In genomic region chr2:237885171-237885930, GRCh38 we compare ENCODE assay signal across 20 cellular contexts. TPM values are rescaled to one million over a fixed set of nuclear protein-coding genes. Genes with fewer than 3 reads are reported as not detected.
DNase-seq lines count a peak whose midpoint lies in the region; ATAC-seq and TF ChIP-seq lines count a peak whose summit lies in the region.
"Had no signal": no experiment of that assay in that cellular context is flagged by ENCODE, and none has a peak within 500 bp of the region (broad histone marks: within the 10 kb centered on the region; RNA-seq: fewer than 3 reads in every experiment).

No MANE protein-coding gene starts in this region.

- no peaks in the 10 kb centered on the region for H3K9me3 ChIP-seq in right cardiac atrium (ENCODE audit: control insufficient read depth, low read length)
- H3K9me3 ChIP-seq in upper lobe of right lung: no peaks in the 10 kb centered on the region
- H3K9me3 ChIP-seq: adrenal gland, colonic mucosa, neutrophil had no signal

- no peaks in the 10 kb centered on the region for H3K36me3 ChIP-seq in upper lobe of right lung
- H3K36me3 ChIP-seq: adrenal gland, colonic mucosa, neutrophil had no signal

- H3K4me3 ChIP-seq in right cardiac atrium (ENCODE audit: low read length) (no peak overlapping the region), upper lobe of right lung (no peak overlapping the region)
- H3K4me3 ChIP-seq: adrenal gland, colonic mucosa had no signal

- TF ChIP-seq CTCF in osteocyte (IDR thresholded peaks at IDR 0.05): no peak
- TF ChIP-seq CTCF in upper lobe of right lung (IDR thresholded peaks at IDR 0.05): no peak

- H3K27ac ChIP-seq in right cardiac atrium (ENCODE audit: low read length) (no peak overlapping the region), upper lobe of right lung (peak overlapping the region; percentile 17)
- H3K27ac ChIP-seq: colonic mucosa, neutrophil had no signal

- no peaks in the 10 kb centered on the region for H3K9me3 Mint-ChIP-seq in activated naive CD8-positive, alpha-beta T cell treated with anti-CD3 and anti-CD28 coated beads, Interleukin-2, amount 10 ng/mL, durations not matched to agents 7 days and 5 days
- H3K9me3 Mint-ChIP-seq in activated naive CD8-positive, alpha-beta T cell treated with anti-CD3 and anti-CD28 coated beads for 36 hours: no peaks in the 10 kb centered on the region
- H3K9me3 Mint-ChIP-seq in osteocyte (ENCODE audit: unreplicated experiment): no peaks in the 10 kb centered on the region
- H3K9me3 Mint-ChIP-seq: CD8-positive, alpha-beta T cell had no signal

- H3K36me3 Mint-ChIP-seq in activated naive CD8-positive, alpha-beta T cell treated with anti-CD3 and anti-CD28 coated beads, Interleukin-2, amount 10 ng/mL, durations not matched to agents 7 days and 5 days: no peaks in the 10 kb centered on the region
- no peaks in the 10 kb centered on the region for H3K36me3 Mint-ChIP-seq in activated naive CD8-positive, alpha-beta T cell treated with anti-CD3 and anti-CD28 coated beads for 36 hours
- peaks cover 22% of the 10 kb centered on the region for H3K36me3 Mint-ChIP-seq in osteocyte (ENCODE audit: unreplicated experiment)
- H3K36me3 Mint-ChIP-seq: CD8-positive, alpha-beta T cell had no signal

- intact Hi-C loops in right cardiac atrium (cut with DNase I) (no loop called here), upper lobe of right lung (cut with DNase I) (no loop called here)

- H3K27me3 Mint-ChIP-seq in activated naive CD8-positive, alpha-beta T cell treated with anti-CD3 and anti-CD28 coated beads, Interleukin-2, amount 10 ng/mL, durations not matched to agents 7 days and 5 days: no peaks in the 10 kb centered on the region
- H3K27me3 Mint-ChIP-seq in activated naive CD8-positive, alpha-beta T cell treated with anti-CD3 and anti-CD28 coated beads for 36 hours: no peaks in the 10 kb centered on the region
- H3K27me3 Mint-ChIP-seq in osteocyte (ENCODE audit: unreplicated experiment): no peaks in the 10 kb centered on the region
- H3K27me3 Mint-ChIP-seq: activated CD4-positive, alpha-beta T cell treated with anti-CD3 and anti-CD28 coated beads for 36 hours had no signal

- H3K27me3 ChIP-seq in right cardiac atrium (ENCODE audit: control insufficient read depth, insufficient read depth) (no peaks in the 10 kb centered on the region), upper lobe of right lung (no peaks in the 10 kb centered on the region)
- H3K27me3 ChIP-seq: adrenal gland, colonic mucosa, neutrophil had no signal

- H3K27ac Mint-ChIP-seq in activated naive CD8-positive, alpha-beta T cell treated with anti-CD3 and anti-CD28 coated beads, Interleukin-2, amount 10 ng/mL, durations not matched to agents 7 days and 5 days: no peak overlapping the region
- H3K27ac Mint-ChIP-seq in activated naive CD8-positive, alpha-beta T cell treated with anti-CD3 and anti-CD28 coated beads for 36 hours: no peak overlapping the region
- peak overlapping the region; percentile 85 for H3K27ac Mint-ChIP-seq in osteocyte (ENCODE audit: unreplicated experiment)
- H3K27ac Mint-ChIP-seq: activated CD4-positive, alpha-beta T cell treated with anti-CD3 and anti-CD28 coated beads for 36 hours; CD8-positive, alpha-beta T cell had no signal

- no peak overlapping the region for H3K4me3 Mint-ChIP-seq in activated naive CD8-positive, alpha-beta T cell treated with anti-CD3 and anti-CD28 coated beads, Interleukin-2, amount 10 ng/mL, durations not matched to agents 7 days and 5 days
- H3K4me3 Mint-ChIP-seq in activated naive CD8-positive, alpha-beta T cell treated with anti-CD3 and anti-CD28 coated beads for 36 hours: no peak overlapping the region
- H3K4me3 Mint-ChIP-seq in osteocyte (ENCODE audit: unreplicated experiment): no peak overlapping the region
- H3K4me3 Mint-ChIP-seq: activated CD4-positive, alpha-beta T cell treated with anti-CD3 and anti-CD28 coated beads for 36 hours; CD8-positive, alpha-beta T cell had no signal

- no peaks in the 10 kb centered on the region for H3K4me1 ChIP-seq in right cardiac atrium (ENCODE audit: control insufficient read depth, insufficient read depth, low read length)
- peaks cover 25% of the 10 kb centered on the region for H3K4me1 ChIP-seq in upper lobe of right lung
- H3K4me1 ChIP-seq: colonic mucosa had no signal

- H3K4me1 Mint-ChIP-seq in activated naive CD8-positive, alpha-beta T cell treated with anti-CD3 and anti-CD28 coated beads, Interleukin-2, amount 10 ng/mL, durations not matched to agents 7 days and 5 days: peaks cover 1% of the 10 kb centered on the region
- H3K4me1 Mint-ChIP-seq in activated naive CD8-positive, alpha-beta T cell treated with anti-CD3 and anti-CD28 coated beads for 36 hours: no peaks in the 10 kb centered on the region
- peaks cover 55% of the 10 kb centered on the region for H3K4me1 Mint-ChIP-seq in osteocyte (ENCODE audit: unreplicated experiment)
- H3K4me1 Mint-ChIP-seq: activated CD4-positive, alpha-beta T cell treated with anti-CD3 and anti-CD28 coated beads for 36 hours had no signal

- peak; percentile 30 for DNase-seq in activated naive CD8-positive, alpha-beta T cell treated with anti-CD3 and anti-CD28 coated beads, Interleukin-2, amount 10 ng/mL, durations not matched to agents 7 days and 5 days
- no peak for DNase-seq in activated naive CD8-positive, alpha-beta T cell treated with anti-CD3 and anti-CD28 coated beads for 36 hours
- no peak for DNase-seq in right cardiac atrium
- no peak for DNase-seq in osteocyte (ENCODE audit: extremely low spot score, unreplicated experiment)
- DNase-seq in upper lobe of right lung: no peak
- no peak for DNase-seq in NCI-H510A treated with DMSO at 0.1 percent for 48 hours (lab: John Stamatoyannopoulos, UW)
- DNase-seq in activated CD4-positive, alpha-beta T cell treated with anti-CD3 and anti-CD28 coated beads for 4 hours: no peak
- DNase-seq: activated CD4-positive, alpha-beta T cell treated with anti-CD3 and anti-CD28 coated beads for 36 hours; activated T-cell treated with anti-CD3 and anti-CD28 coated beads, Interleukin-2, amount 50 U/mL, for 1 hour; CD8-positive, alpha-beta T cell; colonic mucosa; EL; hippocampal formation; NCI-H2171; SHP77; T1000 had no signal

- ATAC-seq in activated naive CD8-positive, alpha-beta T cell treated with anti-CD3 and anti-CD28 coated beads, Interleukin-2, amount 10 ng/mL, durations not matched to agents 7 days and 5 days (ENCODE audit: low read depth): no peak
- ATAC-seq in right cardiac atrium (peak; percentile 3 to 4), upper lobe of right lung (peak; percentile 8), GM18909 (IDR thresholded peaks at IDR 0.05; ENCODE audit: poor library complexity, unreplicated experiment) (no peak)
- ATAC-seq: activated CD4-positive, alpha-beta T cell treated with anti-CD3 and anti-CD28 coated beads for 36 hours; CD8-positive, alpha-beta T cell; esophagus mucosa had no signal

- POLR2A ChIA-PET in activated naive CD8-positive, alpha-beta T cell treated with anti-CD3 and anti-CD28 coated beads, Interleukin-2, amount 10 ng/mL, durations not matched to agents 7 days and 5 days (lab: Charles Lee): interaction anchor here (0.5 kb wide), 1 partner anchor 48 kb away, joined by 5 read pairs; no protein-coding TSS in a partner anchor

- WGBS in right cardiac atrium: 70% methylated on average over 27 of the region's 27 CpGs

RNA-seq across cellular contexts. Expression of gene RAMP1, which starts 25.9 kb away (rescaled TPM):
- 1 to 10 TPM in 1 of 2 experiments, under 1 TPM in 1; 0.68 to 1.1 TPM for total RNA-seq in activated naive CD8-positive, alpha-beta T cell treated with anti-CD3 and anti-CD28 coated beads, Interleukin-2, amount 10 ng/mL, durations not matched to agents 7 days and 5 days
- total RNA-seq in activated naive CD8-positive, alpha-beta T cell treated with anti-CD3 and anti-CD28 coated beads for 36 hours: under 1 TPM; 0.24 to 0.25 TPM
- 100 to 1,000 TPM; 122 to 276 (median 160) TPM for total RNA-seq in right cardiac atrium
- 164 TPM for polyA plus RNA-seq in right cardiac atrium
- 87.9 and 93.4 TPM in 2 replicates for total RNA-seq in osteocyte
- 11.1 TPM for total RNA-seq in upper lobe of right lung
- total RNA-seq: CD8-positive, alpha-beta T cell had no signal

Comparison
In these comparisons a context has a peak if more than half of its experiments do, and no peak if none do; other contexts are left out.
1. ATAC-seq: peak in right cardiac atrium (2 of 2) and upper lobe of right lung (single experiment); none in activated naive CD8-positive, alpha-beta T cell treated with anti-CD3 and anti-CD28 coated beads, Interleukin-2, amount 10 ng/mL, durations not matched to agents 7 days and 5 days (single experiment) and GM18909 (single experiment).